In the genomic region with DNA sequence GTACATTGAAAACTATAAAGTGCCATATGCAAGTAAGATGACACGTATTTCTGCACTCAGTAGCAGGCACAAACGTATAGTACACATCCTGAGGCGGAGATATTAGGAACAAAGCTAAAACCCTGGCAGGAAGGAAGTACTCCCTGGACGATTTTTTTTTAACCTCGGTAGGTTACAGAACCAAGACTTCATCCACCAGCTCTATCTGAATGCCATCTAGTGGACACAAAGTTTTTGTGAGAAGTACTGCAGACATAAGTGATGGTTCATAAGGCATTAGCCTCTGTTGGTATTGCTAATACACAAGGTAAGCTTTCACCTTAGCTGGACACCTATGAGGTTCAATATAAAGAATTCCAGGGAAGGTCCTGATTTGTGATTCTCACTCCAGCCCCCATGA, we compare ENCODE assay signal across 8 cellular contexts.
DNase-seq lines count a peak whose midpoint lies in the region; ATAC-seq, FAIRE-seq and TF ChIP-seq lines count a peak whose summit lies in the region.

No MANE protein-coding gene starts in this region.

- peak; percentile 70 for DNase-seq in SIG-M5 treated with dmso at 0.1 percent for 504 hours (lab: John Stamatoyannopoulos, UW; ENCODE audit: unreplicated experiment)
- no peak for DNase-seq in SIG-M5 (lab: John Stamatoyannopoulos, UW)
- DNase-seq in KG1 (lab: John Stamatoyannopoulos, UW): peak; percentile 3
- DNase-seq in keratinocyte (ENCODE audit: low read depth, low spot score): peak; percentile 7
- DNase-seq in stimulated activated CD8-positive, alpha-beta memory T cell treated with anti-CD3 and anti-CD28 coated beads, Interleukin-4, amount 100 ng/mL, for 48 hours: no peak
- no peak for DNase-seq in H7

- H3K27me3 ChIP-seq in keratinocyte (ENCODE audit: control insufficient read depth, extremely low read depth, insufficient read depth, low read length) (no peaks in the 10 kb centered on the region), H7 (ENCODE audit: control insufficient read depth, insufficient read depth, low read length) (no peaks in the 10 kb centered on the region)

- no peaks in the 10 kb centered on the region for H3K9me3 ChIP-seq in keratinocyte (ENCODE audit: control insufficient read depth, low read depth, low read length)

- FAIRE-seq in TTC549 (lab: Jason Lieb, UNC): peak; percentile 64
- FAIRE-seq in keratinocyte (lab: Jason Lieb, UNC): peak; percentile 66

- H3K36me3 ChIP-seq in keratinocyte (ENCODE audit: control insufficient read depth in 2 of 2, extremely low read depth in 1 of 2, insufficient read depth in 2 of 2, low read length in 2 of 2) (no peaks in the 10 kb centered on the region), H7 (replicated peaks; ENCODE audit: control insufficient read depth, insufficient read depth, low read length) (no peaks in the 10 kb centered on the region)

- H4K20me1 ChIP-seq in keratinocyte (ENCODE audit: control insufficient read depth, extremely low read depth, insufficient read depth, low read length): no peaks in the 10 kb centered on the region

- H3K4me2 ChIP-seq in keratinocyte (ENCODE audit: control insufficient read depth, extremely low read depth, insufficient read depth, low read depth, low read length): no peak overlapping the region

- no peak overlapping the region for H3K9ac ChIP-seq in keratinocyte (ENCODE audit: control insufficient read depth, extremely low read depth, insufficient read depth, low read length)

- no peak overlapping the region for H2AFZ ChIP-seq in keratinocyte (ENCODE audit: control insufficient read depth, low read length)

- H3K27ac ChIP-seq in keratinocyte (ENCODE audit: control insufficient read depth, insufficient read depth, low read length): no peak overlapping the region

- no peaks in the 10 kb centered on the region for H3K4me1 ChIP-seq in keratinocyte (ENCODE audit: control insufficient read depth, extremely low read depth, insufficient read depth, low read length)

- no peaks in the 10 kb centered on the region for H3K79me2 ChIP-seq in keratinocyte (ENCODE audit: control insufficient read depth, insufficient read depth, low read length)

- ATAC-seq in HG02610 (IDR thresholded peaks at IDR 0.05; ENCODE audit: unreplicated experiment): no peak

- TF ChIP-seq CTCF in keratinocyte (optimal IDR thresholded peaks at IDR 0.05 in 1 of 3, IDR thresholded peaks at IDR 0.05 in 1 of 3, conservative IDR thresholded peaks at IDR 0.05 in 1 of 3; ENCODE audit: extremely low read depth in 1 of 3, insufficient read depth in 2 of 3, low read length in 3 of 3): peak; percentile 36 to 54 (median 40)

- dilution Hi-C loops in keratinocyte (cut with MboI; ENCODE audit: extremely low pct_ligation_motif_present, low sequenced_read_pairs): no loop called here

- no peaks in the 10 kb centered on the region for H3K9me1 ChIP-seq in keratinocyte (ENCODE audit: control insufficient read depth, extremely low read depth, insufficient read depth, low read length)

- no peak overlapping the region for H3K4me3 ChIP-seq in keratinocyte (ENCODE audit: control insufficient read depth in 2 of 3, extremely low read depth in 1 of 3, insufficient read depth in 2 of 3, low read depth in 1 of 3, low read length in 3 of 3)
- H3K4me3 ChIP-seq in H7 (ENCODE audit: insufficient read depth, low read depth, low read length): no peak overlapping the region

Comparison
In these comparisons a context has a peak if more than half of its experiments do, and no peak if none do; other contexts are left out.
1. DNase-seq: peak in SIG-M5 treated with dmso at 0.1 percent for 504 hours (single experiment), KG1 (single experiment) and keratinocyte (single experiment); none in SIG-M5 (single experiment), stimulated activated CD8-positive, alpha-beta memory T cell treated with anti-CD3 and anti-CD28 coated beads, Interleukin-4, amount 100 ng/mL, for 48 hours (single experiment) and H7 (single experiment).